In genomic region chr16:13331918-13332317, GRCh38 we compare ENCODE assay signal across 18 cellular contexts.
DNase-seq lines count a peak whose midpoint lies in the region; ATAC-seq and TF ChIP-seq lines count a peak whose summit lies in the region.
"Had no signal": no experiment of that assay in that cellular context is flagged by ENCODE, and none has a peak within 500 bp of the region (broad histone marks: within the 10 kb centered on the region; RNA-seq: fewer than 3 reads in every experiment).

No MANE protein-coding gene starts in this region.

- TF ChIP-seq POLR2A in esophagus muscularis mucosa (IDR thresholded peaks at IDR 0.05; ENCODE audit: low read depth), result no peak

- CTCF ChIA-PET in MCF 10A (lab: Yijun Ruan, JAX) (interaction anchor here (0.7 kb wide), 3 partner anchors 40 to 934 kb away, joined by 3 to 5 read pairs (median 3); no protein-coding TSS in a partner anchor), mammary epithelial cell (lab: Charles Lee; ENCODE audit: low non-redundant PET) (no interaction called here)

- 100% methylated on average over 2 of the region's 2 CpGs for WGBS in mammary epithelial cell (ENCODE audit: low coverage, missing lambda C conversion rate)
- 98% methylated on average over 2 of the region's 2 CpGs for WGBS in smooth muscle cell (ENCODE audit: low lambda C conversion rate)
- WGBS in esophagus muscularis mucosa, result 95% methylated on average over 2 of the region's 2 CpGs

- dilution Hi-C loops in mammary epithelial cell (cut with HindIII; ENCODE audit: low sequenced_read_pairs), result no loop called here

- no peak for DNase-seq in MCF 10A (ENCODE audit: unreplicated experiment)
- DNase-seq in mammary epithelial cell, result no peak
- DNase-seq in WERI-Rb-1, result no peak
- no peak for DNase-seq in fibroblast of mammary gland (ENCODE audit: low read depth)
- no peak for DNase-seq in smooth muscle cell (lab: John Stamatoyannopoulos, UW; ENCODE audit: unreplicated experiment)
- no peak for DNase-seq in HuH-7 (ENCODE audit: low spot score)
- DNase-seq in esophagus muscularis mucosa (ENCODE audit: extremely low spot score), result no peak
- DNase-seq: COR-L47, DMS153, EL, Kasumi-1, NCI-H1417, NCI-H2029 treated with DMSO at 0.1 percent for 48 hours, NCI-H774, Peyer's patch, SHP77 had no signal

- H3K79me2 ChIP-seq in mammary epithelial cell (ENCODE audit: insufficient read depth, low read length) (no peaks in the 10 kb centered on the region), smooth muscle cell (ENCODE audit: low read depth) (no peaks in the 10 kb centered on the region)

- POLR2A ChIA-PET in MCF 10A (lab: Yijun Ruan, JAX), result interaction anchor here (0.6 kb wide), 1 partner anchor 37 kb away, joined by 3 read pairs; no protein-coding TSS in a partner anchor

- H3K4me3 Mint-ChIP-seq in MCF 10A (ENCODE audit: unreplicated experiment), result no peak overlapping the region

- no TSS peak for BruUV-seq in MCF 10A (replicated peaks; lab: Mats Ljungman, UMichigan)
- BruUV-seq in mammary epithelial cell (replicated peaks; lab: Mats Ljungman, UMichigan), result no TSS peak

- no peak overlapping the region for H3K27ac Mint-ChIP-seq in MCF 10A (ENCODE audit: low read depth, unreplicated experiment)

- no peaks in the 10 kb centered on the region for H3F3A ChIP-seq in smooth muscle cell (ENCODE audit: low read depth)

- no peaks in the 10 kb centered on the region for H3K27me3 Mint-ChIP-seq in MCF 10A (ENCODE audit: insufficient read depth, unreplicated experiment)

- H3K36me3 Mint-ChIP-seq in MCF 10A (ENCODE audit: insufficient read depth, unreplicated experiment), result no peaks in the 10 kb centered on the region

- no peaks in the 10 kb centered on the region for H3K9me3 Mint-ChIP-seq in MCF 10A (ENCODE audit: unreplicated experiment)

- no peak overlapping the region for H3K4me3 ChIP-seq in mammary epithelial cell (replicated peaks in 1 of 3; ENCODE audit: insufficient read depth in 1 of 3, low read depth in 2 of 3, low read length in 3 of 3)
- no peak overlapping the region for H3K4me3 ChIP-seq in WERI-Rb-1 (ENCODE audit: low read depth, low read length)
- no peak overlapping the region for H3K4me3 ChIP-seq in fibroblast of mammary gland (ENCODE audit: control insufficient read depth, low read depth, low read length)
- no peak overlapping the region for H3K4me3 ChIP-seq in smooth muscle cell
- no peak overlapping the region for H3K4me3 ChIP-seq in esophagus muscularis mucosa
- H3K4me3 ChIP-seq: BLaER1 treated with 17β-estradiol and CSF1 and Interleukin-3, amounts not matched to agents 10 nM and 100 nM; Peyer's patch had no signal

- ATAC-seq in GM21576 (IDR thresholded peaks at IDR 0.05; ENCODE audit: unreplicated experiment), result no peak

- TF ChIP-seq CTCF in MCF 10A (IDR thresholded peaks at IDR 0.05; ENCODE audit: unreplicated experiment), result peak; percentile 18
- no peak for TF ChIP-seq CTCF in mammary epithelial cell (conservative IDR thresholded peaks at IDR 0.05 in 1 of 2, IDR thresholded peaks at IDR 0.05 in 1 of 2; ENCODE audit: extremely low read depth in 1 of 2, insufficient read depth in 1 of 2, low read depth in 1 of 2, low read length in 2 of 2)
- TF ChIP-seq CTCF in WERI-Rb-1 (IDR thresholded peaks at IDR 0.05; ENCODE audit: low read depth, low read length), result peak; percentile 36; the same call in 1 of the 2 replicates
- TF ChIP-seq CTCF in fibroblast of mammary gland (conservative IDR thresholded peaks at IDR 0.05; ENCODE audit: control insufficient read depth, insufficient read depth, low read depth, low read length), result peak; percentile 1
- TF ChIP-seq CTCF in smooth muscle cell (IDR thresholded peaks at IDR 0.05; ENCODE audit: borderline replicate concordance, insufficient read depth, poor library complexity, severe bottlenecking), result peak; percentile 8
- no peak for TF ChIP-seq CTCF in esophagus muscularis mucosa (IDR thresholded peaks at IDR 0.05)

- H4K20me1 ChIP-seq in mammary epithelial cell (ENCODE audit: insufficient read depth, low read length) (no peaks in the 10 kb centered on the region), smooth muscle cell (ENCODE audit: low read depth) (no peaks in the 10 kb centered on the region)
- H4K20me1 ChIP-seq: BLaER1 treated with 17β-estradiol and CSF1 and Interleukin-3, amounts not matched to agents 10 nM and 100 nM had no signal

- no peaks in the 10 kb centered on the region for H3K4me1 Mint-ChIP-seq in MCF 10A (ENCODE audit: insufficient read depth, unreplicated experiment)

- H2AFZ ChIP-seq in mammary epithelial cell (ENCODE audit: low read depth, low read length), result no peak overlapping the region
- no peak overlapping the region for H2AFZ ChIP-seq in smooth muscle cell (ENCODE audit: low read depth)

- intact Hi-C loops in MCF 10A (cut with micrococcal nuclease), result no loop called here
- intact Hi-C loops in mammary epithelial cell (cut with micrococcal nuclease), result no loop called here
- intact Hi-C loops in esophagus muscularis mucosa (cut with DNase I), result no loop called here

- H3K9ac ChIP-seq in mammary epithelial cell (ENCODE audit: insufficient read depth, low read length), result no peak overlapping the region
- H3K9ac ChIP-seq in smooth muscle cell (ENCODE audit: low read depth), result no peak overlapping the region
- H3K9ac ChIP-seq: BLaER1 treated with 17β-estradiol and CSF1 and Interleukin-3, amounts not matched to agents 10 nM and 100 nM had no signal

- H3K36me3 ChIP-seq in mammary epithelial cell (ENCODE audit: insufficient read depth, low read length) (no peaks in the 10 kb centered on the region), WERI-Rb-1 (no peaks in the 10 kb centered on the region), smooth muscle cell (ENCODE audit: low read depth) (no peaks in the 10 kb centered on the region), esophagus muscularis mucosa (no peaks in the 10 kb centered on the region)
- H3K36me3 ChIP-seq: BLaER1 treated with 17β-estradiol and CSF1 and Interleukin-3, amounts not matched to agents 10 nM and 100 nM; Peyer's patch had no signal

- H3K4me2 ChIP-seq in mammary epithelial cell (ENCODE audit: insufficient read depth, low read depth, low read length), result no peak overlapping the region
- H3K4me2 ChIP-seq in smooth muscle cell, result no peak overlapping the region
- H3K4me2 ChIP-seq: BLaER1 treated with 17β-estradiol and CSF1 and Interleukin-3, amounts not matched to agents 10 nM and 100 nM had no signal

- TF ChIP-seq EP300 in esophagus muscularis mucosa (IDR thresholded peaks at IDR 0.05), result no peak

- H3K27me3 ChIP-seq in mammary epithelial cell (ENCODE audit: insufficient read depth, low read length), result no peaks in the 10 kb centered on the region
- no peaks in the 10 kb centered on the region for H3K27me3 ChIP-seq in WERI-Rb-1 (ENCODE audit: insufficient read depth, low read depth, severe bottlenecking)
- H3K27me3 ChIP-seq in smooth muscle cell (ENCODE audit: low read depth), result no peaks in the 10 kb centered on the region
- no peaks in the 10 kb centered on the region for H3K27me3 ChIP-seq in esophagus muscularis mucosa
- H3K27me3 ChIP-seq: BLaER1 treated with 17β-estradiol and CSF1 and Interleukin-3, amounts not matched to agents 10 nM and 100 nM; Peyer's patch had no signal

- H3K4me1 ChIP-seq in mammary epithelial cell (ENCODE audit: insufficient read depth, low read length) (no peaks in the 10 kb centered on the region), smooth muscle cell (ENCODE audit: low read depth) (no peaks in the 10 kb centered on the region), esophagus muscularis mucosa (no peaks in the 10 kb centered on the region)
- H3K4me1 ChIP-seq: BLaER1 treated with 17β-estradiol and CSF1 and Interleukin-3, amounts not matched to agents 10 nM and 100 nM; Peyer's patch had no signal

- H3K27ac ChIP-seq in mammary epithelial cell (ENCODE audit: insufficient read depth, low read depth, low read length) (no peak overlapping the region), WERI-Rb-1 (no peak overlapping the region), smooth muscle cell (ENCODE audit: low read depth) (no peak overlapping the region), esophagus muscularis mucosa (replicated peaks in 1 of 4) (no peak overlapping the region)
- H3K27ac ChIP-seq: BLaER1 treated with 17β-estradiol and CSF1 and Interleukin-3, amounts not matched to agents 10 nM and 100 nM; Peyer's patch had no signal

- in situ Hi-C loops in mammary epithelial cell (cut with MboI; ENCODE audit: low sequenced_read_pairs in 2 of 2), result no loop called here

- H3K9me3 ChIP-seq in mammary epithelial cell (replicated peaks; ENCODE audit: insufficient read depth, low read length) (no peaks in the 10 kb centered on the region), WERI-Rb-1 (ENCODE audit: severe bottlenecking) (no peaks in the 10 kb centered on the region), smooth muscle cell (replicated peaks; ENCODE audit: low read depth) (no peaks in the 10 kb centered on the region), esophagus muscularis mucosa (no peaks in the 10 kb centered on the region)
- H3K9me3 ChIP-seq: BLaER1 treated with 17β-estradiol and CSF1 and Interleukin-3, amounts not matched to agents 10 nM and 100 nM; Peyer's patch had no signal

Comparison
In these comparisons a context has a peak if more than half of its experiments do, and no peak if none do; other contexts are left out.
1. CTCF ChIP-seq: peak in MCF 10A (single experiment), WERI-Rb-1 (single experiment), fibroblast of mammary gland (single experiment) and smooth muscle cell (single experiment); none in mammary epithelial cell (0 of 2) and esophagus muscularis mucosa (0 of 3).